ENCODE assay signal across 19 cellular contexts in genomic region chr16:12484426-12484825, GRCh38.
"Had no signal": no experiment of that assay in that cellular context is flagged by ENCODE, and none has a peak within 500 bp of the region (broad histone marks: within the 10 kb centered on the region; RNA-seq: fewer than 3 reads in every experiment).

No MANE protein-coding gene starts in this region.

- ATAC-seq: lower lobe of right lung; naive thymus-derived CD8-positive, alpha-beta T cell; sciatic nerve had no signal

- H3K27ac ChIP-seq: coronary artery, dorsolateral prefrontal cortex, hepatocyte, left ventricle myocardium inferior, lower lobe of right lung, neutrophil, upper lobe of left lung, vagina had no signal

- H3K4me3 Mint-ChIP-seq: memory B cell; naive thymus-derived CD8-positive, alpha-beta T cell had no signal

- H3K4me3 ChIP-seq: coronary artery, dorsolateral prefrontal cortex, hepatocyte, left ventricle myocardium inferior, lower lobe of right lung, upper lobe of left lung, vagina had no signal

- H3K9me3 Mint-ChIP-seq: memory B cell; naive thymus-derived CD8-positive, alpha-beta T cell had no signal

- H3K27me3 Mint-ChIP-seq: memory B cell; naive thymus-derived CD8-positive, alpha-beta T cell had no signal

- H3K36me3 ChIP-seq: left ventricle myocardium inferior, lower lobe of right lung, neutrophil, upper lobe of left lung, vagina had no signal

- H3K9me3 ChIP-seq: left ventricle myocardium inferior, lower lobe of right lung, neutrophil, upper lobe of left lung, vagina had no signal

- H3K4me1 ChIP-seq: lower lobe of right lung, upper lobe of left lung, vagina had no signal

- FAIRE-seq: islet of Langerhans had no signal

- H3K27ac Mint-ChIP-seq: memory B cell; naive thymus-derived CD8-positive, alpha-beta T cell had no signal

- H3K27me3 ChIP-seq: dorsolateral prefrontal cortex, hepatocyte, neutrophil, upper lobe of left lung, vagina had no signal

- DNase-seq: dorsolateral prefrontal cortex; effector CD8-positive, alpha-beta T cell; foreskin melanocyte; head of caudate nucleus; left ventricle myocardium inferior; lower lobe of right lung; midbrain; naive thymus-derived CD8-positive, alpha-beta T cell; stimulated activated CD4-positive, alpha-beta T cell treated with anti-CD3 and anti-CD28 coated beads, Interleukin-2, amount 100 ng/mL, for 24 hours; stimulated activated CD4-positive, alpha-beta T cell treated with anti-CD3 and anti-CD28 coated beads, Interleukin-4, amount 100 ng/mL, for 4 hours; stimulated activated naive CD4-positive, alpha-beta T cell treated with Interleukin-2 at 50 U/mL for 16 hours; upper lobe of left lung had no signal
